Comparison of ENCODE assay signal across 8 cellular contexts in the genomic region with DNA sequence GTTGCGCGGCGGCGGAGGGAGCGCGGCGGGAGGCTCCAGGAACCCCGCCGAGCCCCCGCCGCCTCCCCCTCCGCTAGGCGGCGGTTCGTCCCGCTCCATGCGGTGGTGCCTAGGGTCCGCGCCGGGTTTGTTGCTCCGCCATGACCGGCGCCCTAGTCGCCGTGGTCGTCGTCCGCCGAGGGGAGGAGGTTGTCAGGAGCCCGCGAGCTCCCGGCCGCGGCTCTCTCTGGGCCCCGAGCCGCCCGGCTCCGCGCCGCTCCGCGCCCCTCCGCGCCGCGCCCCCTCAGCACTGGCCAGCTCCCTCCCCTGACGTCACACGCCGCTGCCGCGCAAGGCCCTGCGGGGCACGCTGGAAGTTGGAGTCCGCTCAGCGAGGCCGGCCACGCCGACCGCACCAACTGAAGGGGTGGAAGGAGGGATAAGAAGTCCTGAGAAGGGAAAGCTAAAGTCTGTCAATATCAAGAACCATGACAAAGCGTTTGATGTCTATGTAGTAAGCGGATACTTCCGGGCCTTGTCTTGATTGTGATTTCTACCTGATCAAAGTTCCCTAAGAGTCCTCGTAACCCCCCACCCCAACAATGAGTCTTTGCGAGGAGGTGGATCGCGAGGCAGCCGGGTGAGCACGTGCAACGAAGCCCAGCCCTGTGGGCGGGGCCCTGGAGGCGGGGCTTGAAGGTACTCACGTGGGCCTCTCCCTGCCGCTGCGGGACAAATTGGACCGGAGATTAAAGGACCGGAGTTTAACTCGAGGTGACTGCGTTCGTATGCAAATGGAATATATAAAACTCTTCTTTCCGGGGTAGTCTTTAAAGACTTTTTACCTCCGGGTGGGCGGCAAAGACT. TPM values are rescaled to one million over a fixed set of nuclear protein-coding genes. Genes with fewer than 3 reads are reported as not detected.
DNase-seq lines count a peak whose midpoint lies in the region; TF ChIP-seq lines count a peak whose summit lies in the region.

Gene NR6A1 (minus strand): TSS at position 291 of the 846 bp plus-strand sequence.

- H3K36me3 ChIP-seq in H7 (replicated peaks; ENCODE audit: control insufficient read depth, insufficient read depth, low read length) (no peaks in the 10 kb centered on the region), Loucy (ENCODE audit: insufficient read depth, low read length) (no peaks in the 10 kb centered on the region), neural progenitor cell (no peaks in the 10 kb centered on the region), stomach smooth muscle (ENCODE audit: control insufficient read depth in 2 of 2, insufficient read depth in 2 of 2, low read length in 2 of 2) (no peaks in the 10 kb centered on the region)

- H3F3A ChIP-seq in Loucy (ENCODE audit: low read depth) (0 out of 2 replicates have a peak, but pooled peaks cover 3% of the 10 kb centered on the region), neural progenitor cell (ENCODE audit: low read depth) (peaks cover 59% of the 10 kb centered on the region)

- H3K9me3 ChIP-seq in Loucy (ENCODE audit: insufficient read depth, low read depth, low read length): no peaks in the 10 kb centered on the region
- H3K9me3 ChIP-seq in neural progenitor cell (ENCODE audit: low read depth): no peaks in the 10 kb centered on the region
- H3K9me3 ChIP-seq in stomach smooth muscle (ENCODE audit: control insufficient read depth in 2 of 2, low read length in 2 of 2): no peaks in the 10 kb centered on the region

- peaks cover 17% of the 10 kb centered on the region for H3K27me3 Mint-ChIP-seq in neural progenitor cell (ENCODE audit: insufficient read depth, low read depth)

- H3K27me3 ChIP-seq in H7 (ENCODE audit: control insufficient read depth, insufficient read depth, low read length): peaks cover 27% of the 10 kb centered on the region; the same call in 1 of the 2 replicates
- H3K27me3 ChIP-seq in Loucy (ENCODE audit: insufficient read depth, low read length, poor library complexity, severe bottlenecking): no peaks in the 10 kb centered on the region
- H3K27me3 ChIP-seq in neural progenitor cell: peaks cover 8% of the 10 kb centered on the region
- peaks cover 15 to 36% of the 10 kb centered on the region in 2 donors for H3K27me3 ChIP-seq in stomach smooth muscle (ENCODE audit: control insufficient read depth in 1 of 2, insufficient read depth in 2 of 2, low read length in 2 of 2)

- peak within 1 kb of the TSS; percentile 81 for H2AFZ ChIP-seq in Loucy (ENCODE audit: low read length)
- peak within 1 kb of the TSS; percentile 61 for H2AFZ ChIP-seq in neural progenitor cell (replicated peaks)

- H3K27ac ChIP-seq in neural progenitor cell (peak within 1 kb of the TSS; percentile 96), stomach smooth muscle (ENCODE audit: low read length) (peak within 1 kb of the TSS; percentile 19)

- H3K4me3 Mint-ChIP-seq in neural progenitor cell: peak within 1 kb of the TSS; percentile 96

- H3K4me1 ChIP-seq in Loucy (ENCODE audit: insufficient read depth, low read length, poor library complexity, severe bottlenecking) (peaks cover 28% of the 10 kb centered on the region), neural progenitor cell (peaks cover 25% of the 10 kb centered on the region), stomach smooth muscle (ENCODE audit: control insufficient read depth, insufficient read depth, low read length) (peaks cover 11% of the 10 kb centered on the region)

- DNase-seq in GDM1 (lab: John Stamatoyannopoulos, UW): peak; percentile 93
- peak; percentile 97 for DNase-seq in H7
- peak; percentile 88 to 94 for DNase-seq in SHP77 (lab: John Stamatoyannopoulos, UW)
- peak; percentile 85 for DNase-seq in activated gamma-delta T cell (lab: John Stamatoyannopoulos, UW)
- DNase-seq in foreskin fibroblast: peak; percentile 94 to 98
- DNase-seq in neural progenitor cell (ENCODE audit: low spot score): peak; percentile 99

- H3K27ac Mint-ChIP-seq in neural progenitor cell: peak within 1 kb of the TSS; percentile 99

- H3K4me3 ChIP-seq in H7 (ENCODE audit: insufficient read depth, low read depth, low read length): peak within 1 kb of the TSS; percentile 89
- peak within 1 kb of the TSS; percentile 88 for H3K4me3 ChIP-seq in Loucy (ENCODE audit: low read length, poor library complexity, severe bottlenecking)
- H3K4me3 ChIP-seq in foreskin fibroblast (ENCODE audit: low read depth in 1 of 2, low read length in 2 of 2): peak within 1 kb of the TSS; percentile 61 to 62
- peak within 1 kb of the TSS; percentile 94 for H3K4me3 ChIP-seq in neural progenitor cell
- peak within 1 kb of the TSS; percentile 62 to 79 for H3K4me3 ChIP-seq in stomach smooth muscle (ENCODE audit: low read length in 2 of 2)

- H3K4me2 ChIP-seq in Loucy (ENCODE audit: low read depth, low read length, poor library complexity, severe bottlenecking) (peak within 1 kb of the TSS; percentile 95), neural progenitor cell (peak within 1 kb of the TSS; percentile 95)

- H3K79me2 ChIP-seq in Loucy (ENCODE audit: insufficient read depth, low read length) (peaks cover 23% of the 10 kb centered on the region), neural progenitor cell (ENCODE audit: low read depth) (peaks cover 48% of the 10 kb centered on the region)

- peaks cover 9% of the 10 kb centered on the region for H4K20me1 ChIP-seq in Loucy (ENCODE audit: insufficient read depth, low read length, poor library complexity, severe bottlenecking)
- peaks cover 32% of the 10 kb centered on the region for H4K20me1 ChIP-seq in neural progenitor cell (ENCODE audit: low read depth)

- peak within 1 kb of the TSS; percentile 63 for H3K9ac ChIP-seq in Loucy (ENCODE audit: low read depth, low read length, poor library complexity, severe bottlenecking)
- peak within 1 kb of the TSS; percentile 80 for H3K9ac ChIP-seq in neural progenitor cell
- peak within 1 kb of the TSS; percentile 66 to 68 for H3K9ac ChIP-seq in stomach smooth muscle (ENCODE audit: low read length in 2 of 2)

- no peaks in the 10 kb centered on the region for H3K36me3 Mint-ChIP-seq in neural progenitor cell

- H3K9me3 Mint-ChIP-seq in neural progenitor cell: no peaks in the 10 kb centered on the region

- TF ChIP-seq CTCF in Loucy (conservative IDR thresholded peaks at IDR 0.05; ENCODE audit: low read length): 0 out of 2 replicates have a peak, but pooled peaks have one; percentile 18
- TF ChIP-seq CTCF in foreskin fibroblast (IDR thresholded peaks at IDR 0.05; ENCODE audit: low read depth, low read length): peak; percentile 9
- TF ChIP-seq CTCF in neural progenitor cell (IDR thresholded peaks at IDR 0.05): peak; percentile 29

- H3K4me1 Mint-ChIP-seq in neural progenitor cell: peaks cover 50% of the 10 kb centered on the region

- no peaks in the 10 kb centered on the region for H3K9me2 ChIP-seq in Loucy (replicated peaks; ENCODE audit: low read depth, low read length)

RNA-seq across cellular contexts. Expression of gene NR6A1, which starts in this region (rescaled TPM):
- total RNA-seq in H7 (2014; rRNA removed; shearing (Covaris generic)): 91.1 and 97.7 TPM in 2 replicates
- total RNA-seq in neural progenitor cell (ENCODE audit: low replicate concordance): 302 and 313 TPM in 2 replicates

Comparison
In these comparisons a context has a peak if more than half of its experiments do, and no peak if none do; other contexts are left out.
1. Peak in every context shown above with its lines: DNase-seq, H3K4me3 ChIP-seq and H3K27ac ChIP-seq.